ENCODE assay signal across 16 cellular contexts in the genomic region with DNA sequence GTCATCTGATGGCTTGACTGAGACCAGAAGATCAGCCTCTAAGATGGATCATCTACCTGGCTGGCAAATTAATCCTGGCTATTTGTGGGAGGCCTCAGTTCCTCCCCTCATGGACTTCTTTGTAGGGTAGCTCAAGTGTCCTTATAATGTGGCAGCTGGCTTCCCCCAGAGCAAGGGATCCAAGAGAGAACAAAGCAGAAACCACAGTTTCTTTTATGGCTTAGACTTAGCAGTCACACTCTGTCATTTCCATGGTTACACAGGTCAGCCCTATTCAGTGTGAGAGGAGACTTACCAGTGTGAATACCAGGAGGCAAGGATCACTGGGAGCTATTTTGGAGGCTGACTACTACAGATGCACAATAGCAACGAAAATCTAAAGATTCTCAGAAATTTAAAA. TPM values are rescaled to one million over a fixed set of nuclear protein-coding genes. Genes with fewer than 3 reads are reported as not detected.
DNase-seq lines count a peak whose midpoint lies in the region; ATAC-seq and TF ChIP-seq lines count a peak whose summit lies in the region.
"Had no signal": no experiment of that assay in that cellular context is flagged by ENCODE, and none has a peak within 500 bp of the region (broad histone marks: within the 10 kb centered on the region; RNA-seq: fewer than 3 reads in every experiment).

No MANE protein-coding gene starts in this region.

- in situ Hi-C loops in astrocyte of the spinal cord (cut with HindIII; ENCODE audit: low sequenced_read_pairs): no loop called here

- TF ChIP-seq CTCF in astrocyte of the spinal cord (IDR thresholded peaks at IDR 0.05; ENCODE audit: low read depth, low read length) (no peak), upper lobe of right lung (IDR thresholded peaks at IDR 0.05) (no peak), osteocyte (IDR thresholded peaks at IDR 0.05) (no peak)

- ATAC-seq in GM21529 (IDR thresholded peaks at IDR 0.05; ENCODE audit: unreplicated experiment) (peak; percentile 35), upper lobe of right lung (no peak)
- ATAC-seq: heart left ventricle, left ventricle myocardium superior had no signal

- DNase-seq in COR-L47 (lab: John Stamatoyannopoulos, UW) (peak; percentile 53), NCI-H146 (lab: John Stamatoyannopoulos, UW) (peak; percentile 66), astrocyte of the spinal cord (ENCODE audit: low read depth, low spot score) (peak; percentile 45), 8988T (no peak), NCI-H1436 treated with DMSO at 0.1 percent for 48 hours (lab: John Stamatoyannopoulos, UW) (no peak), upper lobe of right lung (no peak), osteocyte (ENCODE audit: extremely low spot score, unreplicated experiment) (no peak)
- DNase-seq: activated CD4-positive, alpha-beta T cell treated with anti-CD3 and anti-CD28 coated beads for 48 hours; GDM1; GOT3; heart left ventricle; left ventricle myocardium superior; occipital lobe; stimulated activated CD8-positive, alpha-beta memory T cell treated with anti-CD3 and anti-CD28 coated beads, Interleukin-4, amount 100 ng/mL, for 48 hours had no signal

- no peak overlapping the region for H3K4me3 Mint-ChIP-seq in osteocyte (ENCODE audit: unreplicated experiment)

- no peaks in the 10 kb centered on the region for H3K4me1 Mint-ChIP-seq in osteocyte (ENCODE audit: unreplicated experiment)

- H3K27me3 ChIP-seq in upper lobe of right lung: no peaks in the 10 kb centered on the region
- H3K27me3 ChIP-seq: heart left ventricle had no signal

- H3K36me3 ChIP-seq in upper lobe of right lung: no peaks in the 10 kb centered on the region
- H3K36me3 ChIP-seq: heart left ventricle had no signal

- H3K9me3 Mint-ChIP-seq in osteocyte (ENCODE audit: unreplicated experiment): no peaks in the 10 kb centered on the region
- H3K9me3 Mint-ChIP-seq: activated T-helper 2 cell treated with anti-CD3 and anti-CD28 coated beads, Interferon-gamma antibody, Interleukin-2, Interleukin-4, amounts not matched to agents 10 μg/mL and 5 μg/mL and 100 μg/mL, durations not matched to agents 14 hours and 24 hours and 36 hours had no signal

- H3K4me3 ChIP-seq in astrocyte of the spinal cord (ENCODE audit: low read depth, low read length) (no peak overlapping the region), upper lobe of right lung (no peak overlapping the region)
- H3K4me3 ChIP-seq: heart left ventricle had no signal

- H3K4me1 ChIP-seq in upper lobe of right lung: no peaks in the 10 kb centered on the region
- H3K4me1 ChIP-seq: heart left ventricle had no signal

- H3K9me3 ChIP-seq in upper lobe of right lung: no peaks in the 10 kb centered on the region

- H3K27ac Mint-ChIP-seq in osteocyte (ENCODE audit: unreplicated experiment): no peak overlapping the region
- H3K27ac Mint-ChIP-seq: activated T-helper 2 cell treated with anti-CD3 and anti-CD28 coated beads, Interferon-gamma antibody, Interleukin-2, Interleukin-4, amounts not matched to agents 10 μg/mL and 5 μg/mL and 100 μg/mL, durations not matched to agents 14 hours and 24 hours and 36 hours had no signal

- H3K36me3 Mint-ChIP-seq in osteocyte (ENCODE audit: unreplicated experiment): no peaks in the 10 kb centered on the region

- no peaks in the 10 kb centered on the region for H3K27me3 Mint-ChIP-seq in osteocyte (ENCODE audit: unreplicated experiment)

- intact Hi-C loops in upper lobe of right lung (cut with DNase I): no loop called here

- no peak overlapping the region for H3K27ac ChIP-seq in upper lobe of right lung
- H3K27ac ChIP-seq: heart left ventricle had no signal

RNA-seq across cellular contexts. Expression of gene ARL14, which starts 15.3 kb away (rescaled TPM):
- total RNA-seq in upper lobe of right lung (not detected), osteocyte (not detected in 2 replicates)
- total RNA-seq: activated T-helper 2 cell treated with anti-CD3 and anti-CD28 coated beads, Interferon-gamma antibody, Interleukin-2, Interleukin-4, amounts not matched to agents 10 μg/mL and 5 μg/mL and 100 μg/mL, durations not matched to agents 14 hours and 24 hours and 36 hours; heart left ventricle; left ventricle myocardium superior; occipital lobe had no signal

Comparison
In these comparisons a context has a peak if more than half of its experiments do, and no peak if none do; other contexts are left out.
1. DNase-seq: peak in COR-L47 (single experiment), NCI-H146 (single experiment) and astrocyte of the spinal cord (single experiment); none in 8988T (single experiment), NCI-H1436 treated with DMSO at 0.1 percent for 48 hours (single experiment), upper lobe of right lung (single experiment) and osteocyte (single experiment).